In the genomic region with DNA sequence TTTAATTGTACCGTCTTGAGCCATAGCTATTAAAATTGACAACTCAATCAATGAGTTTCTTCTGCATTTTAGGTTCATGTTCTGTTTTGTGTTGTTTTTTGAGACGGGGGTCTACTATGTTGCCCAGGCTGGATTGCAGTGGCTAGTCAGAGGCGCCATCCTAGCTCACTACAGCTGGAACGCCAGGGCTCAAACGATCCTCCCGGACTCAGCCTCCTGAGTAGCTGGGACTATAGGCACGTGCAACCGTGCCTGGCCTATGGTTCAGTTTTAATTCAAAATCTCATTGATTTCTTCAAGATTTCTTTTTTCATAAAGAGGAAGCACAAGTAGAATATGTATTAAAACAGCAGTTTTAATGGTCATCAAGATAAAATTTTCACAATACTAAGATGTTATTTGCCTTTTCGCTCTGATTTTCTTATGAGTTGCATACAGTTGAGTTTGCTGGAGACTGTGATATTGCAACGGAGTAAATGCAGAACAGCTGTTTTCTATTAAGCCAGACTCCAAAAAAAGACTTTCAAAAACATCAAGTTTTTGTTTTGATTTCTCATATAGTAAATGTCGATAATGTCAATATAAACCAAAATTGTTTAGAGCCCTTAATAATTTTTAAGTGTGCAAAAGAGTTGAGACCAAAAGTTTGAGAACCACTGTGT, we compare ENCODE assay signal across 8 cellular contexts. TPM values are rescaled to one million over a fixed set of nuclear protein-coding genes. Genes with fewer than 3 reads are reported as not detected.
DNase-seq lines count a peak whose midpoint lies in the region; ATAC-seq and TF ChIP-seq lines count a peak whose summit lies in the region.

No MANE protein-coding gene starts in this region.

- H3K4me3 ChIP-seq in iPS-15b (ENCODE audit: low read depth, low read length) (peak overlapping the region; percentile 96), thymus (ENCODE audit: low read length) (peak overlapping the region; percentile 59)

- H3K4me1 ChIP-seq in iPS-15b (ENCODE audit: control insufficient read depth, insufficient read depth, low read length) (no peaks in the 10 kb centered on the region), thymus (ENCODE audit: control insufficient read depth, insufficient read depth, low read length) (peaks cover 24% of the 10 kb centered on the region)

- peaks cover 47% of the 10 kb centered on the region for H3K4me1 Mint-ChIP-seq in activated CD8-positive, alpha-beta memory T cell treated with anti-CD3 and anti-CD28 coated beads, Interleukin-2, amount 10 ng/mL, durations not matched to agents 7 days and 5 days

- H3K9me3 Mint-ChIP-seq in activated CD8-positive, alpha-beta memory T cell treated with anti-CD3 and anti-CD28 coated beads, Interleukin-2, amount 10 ng/mL, durations not matched to agents 7 days and 5 days (ENCODE audit: low read depth): no peaks in the 10 kb centered on the region

- H3K27me3 Mint-ChIP-seq in activated CD8-positive, alpha-beta memory T cell treated with anti-CD3 and anti-CD28 coated beads, Interleukin-2, amount 10 ng/mL, durations not matched to agents 7 days and 5 days: no peaks in the 10 kb centered on the region

- WGBS in thymus: 34% methylated on average over 11 of the region's 11 CpGs

- peak overlapping the region; percentile 90 for H3K4me3 Mint-ChIP-seq in activated CD8-positive, alpha-beta memory T cell treated with anti-CD3 and anti-CD28 coated beads, Interleukin-2, amount 10 ng/mL, durations not matched to agents 7 days and 5 days

- H3K9ac ChIP-seq in iPS-15b (ENCODE audit: low read depth, low read length): peak overlapping the region; percentile 88

- H3K27me3 ChIP-seq in iPS-15b (ENCODE audit: control insufficient read depth, insufficient read depth, low read length): no peaks in the 10 kb centered on the region
- no peaks in the 10 kb centered on the region for H3K27me3 ChIP-seq in thymus (ENCODE audit: control insufficient read depth, insufficient read depth)

- DNase-seq in activated CD8-positive, alpha-beta memory T cell treated with anti-CD3 and anti-CD28 coated beads, Interleukin-2, amount 10 ng/mL, durations not matched to agents 7 days and 5 days: no peak
- DNase-seq in activated CD8-positive, alpha-beta memory T cell treated with anti-CD3 and anti-CD28 coated beads, Interleukin-2, amount 50 U/mL, for 4 hours: no peak
- DNase-seq in islet precursor cell: no peak

- no peak for ATAC-seq in activated CD8-positive, alpha-beta memory T cell treated with anti-CD3 and anti-CD28 coated beads, Interleukin-2, amount 10 ng/mL, durations not matched to agents 7 days and 5 days
- ATAC-seq in HG03135 (IDR thresholded peaks at IDR 0.05; ENCODE audit: unreplicated experiment): no peak
- no peak for ATAC-seq in HG03571 (IDR thresholded peaks at IDR 0.05; ENCODE audit: unreplicated experiment)

- no peaks in the 10 kb centered on the region for H3K9me3 ChIP-seq in iPS-15b (ENCODE audit: control insufficient read depth, insufficient read depth, low read length)
- no peaks in the 10 kb centered on the region for H3K9me3 ChIP-seq in thymus (ENCODE audit: control insufficient read depth)

- H3K36me3 ChIP-seq in iPS-15b (ENCODE audit: control insufficient read depth, insufficient read depth, low read length): peaks cover 8% of the 10 kb centered on the region
- H3K36me3 ChIP-seq in thymus (ENCODE audit: control insufficient read depth, insufficient read depth): peaks cover 5% of the 10 kb centered on the region

- CTCF ChIA-PET in activated CD8-positive, alpha-beta memory T cell treated with anti-CD3 and anti-CD28 coated beads, Interleukin-2, amount 10 ng/mL, durations not matched to agents 7 days and 5 days (lab: Charles Lee): interaction anchor here (1.0 to 3.8 kb wide), 5 partner anchors 14 to 54 kb away, joined by 3 to 20 read pairs (median 4); no protein-coding TSS in a partner anchor

- peak overlapping the region; percentile 87 for H3K27ac ChIP-seq in VCaP
- H3K27ac ChIP-seq in thymus (ENCODE audit: low read depth): no peak overlapping the region

- peak overlapping the region; percentile 96 for H3K27ac Mint-ChIP-seq in activated CD8-positive, alpha-beta memory T cell treated with anti-CD3 and anti-CD28 coated beads, Interleukin-2, amount 10 ng/mL, durations not matched to agents 7 days and 5 days

- peaks cover 14% of the 10 kb centered on the region for H3K36me3 Mint-ChIP-seq in activated CD8-positive, alpha-beta memory T cell treated with anti-CD3 and anti-CD28 coated beads, Interleukin-2, amount 10 ng/mL, durations not matched to agents 7 days and 5 days

- no peak for TF ChIP-seq CTCF in VCaP (conservative IDR thresholded peaks at IDR 0.05)

RNA-seq across cellular contexts. Expression of a gene that starts 1.1 kb away (rescaled TPM):
- 10 to 100 TPM; 25.6 to 26.5 TPM for total RNA-seq in activated CD8-positive, alpha-beta memory T cell treated with anti-CD3 and anti-CD28 coated beads, Interleukin-2, amount 10 ng/mL, durations not matched to agents 7 days and 5 days
- polyA plus RNA-seq in thymus: 33.1 TPM
